In genomic region chr3:34102290-34102689, GRCh38 we compare ENCODE assay signal across 16 cellular contexts.
DNase-seq lines count a peak whose midpoint lies in the region; ATAC-seq and TF ChIP-seq lines count a peak whose summit lies in the region.
"Had no signal": no experiment of that assay in that cellular context is flagged by ENCODE, and none has a peak within 500 bp of the region (broad histone marks: within the 10 kb centered on the region; RNA-seq: fewer than 3 reads in every experiment).

No MANE protein-coding gene starts in this region.

- H3K4me1 Mint-ChIP-seq in activated B cell treated with CpG ODN at 0.5 μM for 24 hours: peaks cover 17% of the 10 kb centered on the region
- peaks cover 13 to 15% of the 10 kb centered on the region in 2 donors for H3K4me1 Mint-ChIP-seq in stimulated activated naive B cell treated with anti-CD40 and anti-IgM and Interleukin-4, amounts not matched to agents 10 μg/mL and 1 μg/mL and 100 μg/mL, for 72 hours
- H3K4me1 Mint-ChIP-seq: T-cell had no signal

- no peak overlapping the region for H3K4me3 Mint-ChIP-seq in activated B cell treated with CpG ODN at 0.5 μM for 24 hours
- H3K4me3 Mint-ChIP-seq in stimulated activated naive B cell treated with anti-CD40 and anti-IgM and Interleukin-4, amounts not matched to agents 10 μg/mL and 1 μg/mL and 100 μg/mL, for 72 hours: no peak overlapping the region
- H3K4me3 Mint-ChIP-seq: T-cell had no signal

- H3K4me2 ChIP-seq in DOHH2 (ENCODE audit: low read length): peak overlapping the region; percentile 56
- H3K4me2 ChIP-seq: SK-N-SH had no signal

- ATAC-seq in HG03159 (IDR thresholded peaks at IDR 0.05; ENCODE audit: unreplicated experiment) (peak; percentile 65), activated B cell treated with CpG ODN at 0.5 μM for 24 hours (ENCODE audit: low read depth) (peak; percentile 28)
- peak; percentile 62 to 70 for ATAC-seq in stimulated activated naive B cell treated with anti-CD40 and anti-IgM and Interleukin-4, amounts not matched to agents 10 μg/mL and 1 μg/mL and 100 μg/mL, for 72 hours (replicated peaks)
- ATAC-seq: T-cell had no signal

- TF ChIP-seq CTCF in DOHH2 (IDR thresholded peaks at IDR 0.05; ENCODE audit: low read depth, low read length, poor library complexity, severe bottlenecking) (no peak), activated B cell treated with CpG ODN at 0.5 μM for 24 hours (IDR thresholded peaks at IDR 0.05) (no peak)

- peaks cover 2% of the 10 kb centered on the region; the same call in 1 of the 2 replicates for H3F3A ChIP-seq in DOHH2 (ENCODE audit: control insufficient read depth, insufficient read depth)

- POLR2A ChIA-PET in activated B cell treated with CpG ODN at 0.5 μM for 24 hours (lab: Charles Lee): no interaction called here

- DNase-seq in activated B cell treated with CpG ODN at 0.5 μM for 24 hours (no peak), SJCRH30 (no peak), H7 (no peak), AG08396 (ENCODE audit: low spot score) (no peak)
- DNase-seq in stimulated activated naive B cell treated with anti-CD40 and anti-IgM and Interleukin-4, amounts not matched to agents 10 μg/mL and 1 μg/mL and 100 μg/mL, for 72 hours: no peak
- DNase-seq: DMS79 treated with DMSO at 0.1 percent for 48 hours, NCI-H1105, NCI-H2081 treated with DMSO at 0.1 percent for 48 hours, NCI-H510A, NCI-H748 treated with DMSO at 0.1 percent for 48 hours, OCI-M1, SHP77, SK-N-SH, T-cell had no signal

- intact Hi-C loops in activated B cell treated with CpG ODN at 0.5 μM for 24 hours (cut with micrococcal nuclease): no loop called here

- H3K27me3 ChIP-seq in DOHH2 (ENCODE audit: control insufficient read depth, low read length) (no peaks in the 10 kb centered on the region), SJCRH30 (no peaks in the 10 kb centered on the region), H7 (ENCODE audit: control insufficient read depth, insufficient read depth, low read length) (no peaks in the 10 kb centered on the region)

- no peaks in the 10 kb centered on the region for H3K9me2 ChIP-seq in DOHH2 (replicated peaks; ENCODE audit: control insufficient read depth, low read length)
- H3K9me2 ChIP-seq: SK-N-SH had no signal

- H3K36me3 ChIP-seq in DOHH2 (ENCODE audit: control insufficient read depth, low read length): no peaks in the 10 kb centered on the region
- H3K36me3 ChIP-seq in SJCRH30: no peaks in the 10 kb centered on the region
- no peaks in the 10 kb centered on the region for H3K36me3 ChIP-seq in H7 (replicated peaks; ENCODE audit: control insufficient read depth, insufficient read depth, low read length)

- no peaks in the 10 kb centered on the region for H3K27me3 Mint-ChIP-seq in activated B cell treated with CpG ODN at 0.5 μM for 24 hours
- peaks cover 0 to 5% of the 10 kb centered on the region in 2 donors for H3K27me3 Mint-ChIP-seq in stimulated activated naive B cell treated with anti-CD40 and anti-IgM and Interleukin-4, amounts not matched to agents 10 μg/mL and 1 μg/mL and 100 μg/mL, for 72 hours

- H3K27ac Mint-ChIP-seq in activated B cell treated with CpG ODN at 0.5 μM for 24 hours: no peak overlapping the region
- no peak overlapping the region for H3K27ac Mint-ChIP-seq in stimulated activated naive B cell treated with anti-CD40 and anti-IgM and Interleukin-4, amounts not matched to agents 10 μg/mL and 1 μg/mL and 100 μg/mL, for 72 hours
- H3K27ac Mint-ChIP-seq: T-cell had no signal

- CTCF ChIA-PET in activated B cell treated with CpG ODN at 0.5 μM for 24 hours (lab: Charles Lee): no interaction called here

- H4K20me1 ChIP-seq in DOHH2 (ENCODE audit: control insufficient read depth, insufficient read depth, low read depth, low read length): no peaks in the 10 kb centered on the region

- H3K4me3 ChIP-seq in DOHH2 (ENCODE audit: low read length) (peak overlapping the region; percentile 20), SJCRH30 (no peak overlapping the region), H7 (ENCODE audit: insufficient read depth, low read depth, low read length) (no peak overlapping the region)

- H3K27ac ChIP-seq in DOHH2 (ENCODE audit: low read depth, low read length): peak overlapping the region; percentile 4; the same call in 1 of the 2 replicates
- no peak overlapping the region for H3K27ac ChIP-seq in SJCRH30

- H3K9me3 ChIP-seq in DOHH2 (ENCODE audit: control insufficient read depth, insufficient read depth, low read length) (peaks cover 4% of the 10 kb centered on the region; the same call in 1 of the 2 replicates), SJCRH30 (replicated peaks) (no peaks in the 10 kb centered on the region)
- H3K9me3 ChIP-seq: SK-N-SH had no signal

- H3K79me2 ChIP-seq in DOHH2 (ENCODE audit: control insufficient read depth, low read length): no peaks in the 10 kb centered on the region

- H3K4me1 ChIP-seq in DOHH2 (ENCODE audit: control insufficient read depth, low read length) (peaks cover 41% of the 10 kb centered on the region), SJCRH30 (no peaks in the 10 kb centered on the region)

- H3K9me3 Mint-ChIP-seq in activated B cell treated with CpG ODN at 0.5 μM for 24 hours: no peaks in the 10 kb centered on the region
- peaks cover 0 to 2% of the 10 kb centered on the region in 2 donors for H3K9me3 Mint-ChIP-seq in stimulated activated naive B cell treated with anti-CD40 and anti-IgM and Interleukin-4, amounts not matched to agents 10 μg/mL and 1 μg/mL and 100 μg/mL, for 72 hours

- no peaks in the 10 kb centered on the region for H3K36me3 Mint-ChIP-seq in activated B cell treated with CpG ODN at 0.5 μM for 24 hours (ENCODE audit: low read depth)
- H3K36me3 Mint-ChIP-seq in stimulated activated naive B cell treated with anti-CD40 and anti-IgM and Interleukin-4, amounts not matched to agents 10 μg/mL and 1 μg/mL and 100 μg/mL, for 72 hours: no peaks in the 10 kb centered on the region
- H3K36me3 Mint-ChIP-seq: T-cell had no signal
